ENCODE assay signal across 8 cellular contexts in the genomic region with DNA sequence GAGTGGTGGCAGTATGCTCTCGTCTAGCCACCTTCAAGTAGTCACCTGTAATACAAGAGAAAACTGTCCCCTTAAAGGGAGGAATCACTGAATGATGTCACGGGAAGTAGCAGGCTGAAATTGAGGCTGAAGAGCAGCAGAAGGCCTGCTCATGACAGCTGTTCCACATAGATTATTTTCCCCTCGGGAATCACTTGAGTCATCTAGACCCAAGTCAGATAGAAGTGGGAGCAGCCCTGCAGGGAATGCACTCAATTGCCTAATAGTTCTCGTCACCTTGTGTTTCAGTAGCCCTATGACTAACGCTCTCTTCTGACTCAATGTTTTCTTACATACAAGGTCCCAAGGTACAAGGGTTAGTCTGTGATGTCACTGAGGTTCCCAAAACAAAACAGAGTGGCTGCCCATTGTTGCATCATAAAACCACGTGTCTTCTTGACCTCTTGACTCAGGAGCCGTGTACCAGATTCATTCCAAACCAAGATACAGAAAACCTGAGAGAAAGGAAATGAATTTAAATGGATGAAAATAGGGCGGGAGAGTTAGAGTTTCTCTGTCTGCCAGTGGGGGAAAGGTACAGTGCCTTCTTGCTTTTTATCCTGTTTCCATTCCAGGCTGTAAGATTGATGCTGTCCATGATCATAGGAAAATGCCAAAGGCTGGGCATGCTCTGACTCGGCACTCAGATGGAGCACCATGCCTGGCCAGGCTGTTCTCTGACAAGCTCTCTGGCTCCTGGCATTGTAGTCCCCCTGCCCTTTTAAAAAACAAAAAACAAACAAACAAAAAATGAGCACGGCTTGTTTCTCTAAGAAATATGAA.
A peak's percentile ranks its signal among the peaks of the same experiment; 100 is the strongest.
DNase-seq lines count a peak whose midpoint lies in the region; ATAC-seq and TF ChIP-seq lines count a peak whose summit lies in the region.

No MANE protein-coding gene starts in this region.

- H3K4me3 ChIP-seq in retinal pigment epithelial cell (ENCODE audit: low read length) = no peak overlapping the region

- peak; percentile 56 for DNase-seq in DMS53 treated with DMSO at 0.1 percent for 48 hours (lab: John Stamatoyannopoulos, UW; ENCODE audit: unreplicated experiment)
- DNase-seq in RWPE1 (ENCODE audit: low spot score) = peak; percentile 96
- peak; percentile 99 for DNase-seq in fibroblast of gingiva (ENCODE audit: low read depth)
- DNase-seq in retinal pigment epithelial cell (ENCODE audit: low read depth) = peak; percentile 97
- no peak for DNase-seq in NCI-H2107 (lab: John Stamatoyannopoulos, UW)
- DNase-seq in globus pallidus (ENCODE audit: low spot score) = no peak

- peak overlapping the region; percentile 72 for H3K27ac ChIP-seq in RWPE1

- no peak for TF ChIP-seq CTCF in RWPE1 (conservative IDR thresholded peaks at IDR 0.05; ENCODE audit: low read depth)
- TF ChIP-seq CTCF in retinal pigment epithelial cell (conservative IDR thresholded peaks at IDR 0.05; ENCODE audit: low read depth, low read length) = no peak

- ATAC-seq in HG02884 (IDR thresholded peaks at IDR 0.05; ENCODE audit: unreplicated experiment) = peak; percentile 77
- no peak for ATAC-seq in GM18519 (IDR thresholded peaks at IDR 0.05; ENCODE audit: low FRiP score, unreplicated experiment)

- CTCF ChIA-PET in RWPE1 (lab: Yijun Ruan, JAX) = interaction anchor here (0.6 kb wide), 1 partner anchor 24 kb away, joined by 3 read pairs; no protein-coding TSS in a partner anchor

- POLR2A ChIA-PET in RWPE1 (lab: Yijun Ruan, JAX; ENCODE audit: low non-redundant PET) = no interaction called here

Comparison
In these comparisons a context has a peak if more than half of its experiments do, and no peak if none do; other contexts are left out.
1. DNase-seq: peak in DMS53 treated with DMSO at 0.1 percent for 48 hours (single experiment), RWPE1 (single experiment), fibroblast of gingiva (single experiment) and retinal pigment epithelial cell (single experiment); none in NCI-H2107 (single experiment) and globus pallidus (single experiment).